20 cellular contexts compared by ENCODE assay signal in the genomic region with DNA sequence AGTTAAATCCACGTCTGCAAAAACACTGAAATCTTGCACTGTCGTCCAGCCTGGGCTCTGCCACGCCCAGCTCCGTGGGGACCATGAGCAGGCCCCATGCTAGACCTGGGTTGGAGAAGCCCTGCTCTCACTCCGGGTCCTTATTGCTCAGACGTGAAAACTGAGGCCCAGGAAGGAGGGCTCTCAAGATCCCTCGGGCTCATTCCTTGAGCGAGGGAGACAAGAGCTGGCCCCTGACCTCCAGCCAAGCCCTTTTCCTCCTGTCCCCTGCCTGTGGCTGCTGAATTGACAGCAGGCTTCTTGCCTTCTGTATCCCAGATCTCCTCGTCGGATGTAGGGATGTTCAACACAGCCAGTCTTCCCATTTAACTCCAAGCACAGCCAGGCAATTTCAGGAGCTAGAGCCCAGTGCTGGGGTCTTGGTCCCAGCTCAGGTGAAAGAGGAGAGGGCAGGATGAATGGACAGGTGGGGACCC.
"Had no signal": no experiment of that assay in that cellular context is flagged by ENCODE, and none has a peak within 500 bp of the region (broad histone marks: within the 10 kb centered on the region; RNA-seq: fewer than 3 reads in every experiment).

No MANE protein-coding gene starts in this region.

- H3K9me3 Mint-ChIP-seq: activated naive CD8-positive, alpha-beta T cell treated with anti-CD3 and anti-CD28 coated beads for 36 hours; activated T-cell treated with anti-CD3 and anti-CD28 coated beads, Interleukin-2, amount 50 U/mL, for 24 hours; central memory CD8-positive, alpha-beta T cell; natural killer cell had no signal

- H3K36me3 ChIP-seq: esophagus squamous epithelium, gastrocnemius medialis, pancreas, thoracic aorta had no signal

- H3K27me3 Mint-ChIP-seq: activated naive CD8-positive, alpha-beta T cell treated with anti-CD3 and anti-CD28 coated beads for 36 hours had no signal

- H3K27ac Mint-ChIP-seq: activated CD8-positive, alpha-beta T cell treated with anti-CD3 and anti-CD28 coated beads, Interleukin-2, amount 10 ng/mL, durations not matched to agents 7 days and 5 days; activated naive CD8-positive, alpha-beta T cell treated with anti-CD3 and anti-CD28 coated beads for 36 hours; activated T-cell treated with anti-CD3 and anti-CD28 coated beads, Interleukin-2, amount 50 U/mL, for 24 hours; activated T-helper 17 cell treated with anti-CD3 and anti-CD28 coated beads, Interleukin-2, amount 50 U/mL, for 72 hours had no signal

- H3K4me1 Mint-ChIP-seq: activated naive CD8-positive, alpha-beta T cell treated with anti-CD3 and anti-CD28 coated beads for 36 hours; activated T-helper 17 cell treated with anti-CD3 and anti-CD28 coated beads, Interleukin-2, amount 50 U/mL, for 72 hours; central memory CD8-positive, alpha-beta T cell; natural killer cell had no signal

- H3K9me3 ChIP-seq: gastrocnemius medialis, pancreas, thoracic aorta had no signal

- H3K4me3 ChIP-seq: dorsolateral prefrontal cortex, esophagus squamous epithelium, gastrocnemius medialis, pancreas, thoracic aorta had no signal

- H3K4me3 Mint-ChIP-seq: activated CD8-positive, alpha-beta T cell treated with anti-CD3 and anti-CD28 coated beads, Interleukin-2, amount 10 ng/mL, durations not matched to agents 7 days and 5 days; activated naive CD8-positive, alpha-beta T cell treated with anti-CD3 and anti-CD28 coated beads for 36 hours; activated T-cell treated with anti-CD3 and anti-CD28 coated beads, Interleukin-2, amount 50 U/mL, for 24 hours; activated T-helper 17 cell treated with anti-CD3 and anti-CD28 coated beads, Interleukin-2, amount 50 U/mL, for 72 hours; central memory CD8-positive, alpha-beta T cell; natural killer cell had no signal

- H3K4me1 ChIP-seq: gastrocnemius medialis, pancreas had no signal

- ATAC-seq: activated CD4-positive, CD25-positive, alpha-beta regulatory T cell treated with anti-CD3 and anti-CD28 coated beads, Interleukin-2, amount 50 U/mL, for 24 hours; activated CD8-positive, alpha-beta T cell treated with anti-CD3 and anti-CD28 coated beads, Interleukin-2, amount 10 ng/mL, durations not matched to agents 7 days and 5 days; activated T-helper 17 cell treated with anti-CD3 and anti-CD28 coated beads, Interleukin-2, amount 50 U/mL, for 72 hours; gastrocnemius medialis; left ventricle myocardium superior; natural killer cell; pancreas had no signal

- H3K27ac ChIP-seq: dorsolateral prefrontal cortex, esophagus squamous epithelium, gastrocnemius medialis, pancreas, thoracic aorta had no signal

- H3K36me3 Mint-ChIP-seq: activated naive CD8-positive, alpha-beta T cell treated with anti-CD3 and anti-CD28 coated beads for 36 hours; natural killer cell had no signal

- DNase-seq: activated CD4-positive, alpha-beta T cell treated with anti-CD3 and anti-CD28 coated beads, Interleukin-2, amount 50 U/mL, for 1 hour; activated CD8-positive, alpha-beta T cell treated with anti-CD3 and anti-CD28 coated beads, Interleukin-2, amount 10 ng/mL, durations not matched to agents 7 days and 5 days; activated naive CD4-positive, alpha-beta T cell treated with Interleukin-2 at 50 U/mL for 16 hours; activated naive CD8-positive, alpha-beta T cell treated with anti-CD3 and anti-CD28 coated beads for 36 hours; esophagus squamous epithelium; hippocampal formation; left ventricle myocardium superior; mammary epithelial cell; midbrain; natural killer cell; stimulated activated CD4-positive, alpha-beta T cell treated with anti-CD3 and anti-CD28 coated beads, Interleukin-4, amount 100 ng/mL, for 1 hour; stimulated activated naive CD4-positive, alpha-beta T cell had no signal
